9 cellular contexts compared by ENCODE assay signal in the genomic region with DNA sequence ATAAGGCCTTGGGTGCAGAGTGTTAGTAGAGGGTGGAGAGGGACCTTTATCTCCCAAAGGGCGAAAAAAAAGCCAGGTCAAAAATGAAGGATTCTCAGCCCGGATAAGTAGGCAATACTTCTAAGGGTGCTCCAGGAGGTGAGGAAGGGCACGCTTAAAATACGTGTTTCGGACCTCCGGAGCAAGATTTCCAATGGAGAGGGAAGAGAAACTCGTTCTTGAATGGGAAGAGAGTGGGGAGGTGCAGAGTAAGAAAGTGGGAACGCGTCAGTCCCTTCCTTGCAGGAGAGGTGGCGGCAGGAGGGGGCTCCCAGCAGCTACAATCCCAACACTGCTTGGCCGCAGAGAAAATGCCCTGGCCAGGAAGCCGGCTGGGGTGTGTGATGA. TPM values are rescaled to one million over a fixed set of nuclear protein-coding genes. Genes with fewer than 3 reads are reported as not detected.
DNase-seq lines count a peak whose midpoint lies in the region; ATAC-seq and TF ChIP-seq lines count a peak whose summit lies in the region.
"Had no signal": no experiment of that assay in that cellular context is flagged by ENCODE, and none has a peak within 500 bp of the region (broad histone marks: within the 10 kb centered on the region; RNA-seq: fewer than 3 reads in every experiment).

No MANE protein-coding gene starts in this region.

- H3K27me3 ChIP-seq in MG63: no peaks in the 10 kb centered on the region
- H3K27me3 ChIP-seq in duodenal mucosa (ENCODE audit: control insufficient read depth in 1 of 2, insufficient read depth in 2 of 2, low read length in 2 of 2): no peaks in the 10 kb centered on the region

- H3K27me3 Mint-ChIP-seq in natural killer cell treated with Interleukin-12 subunit alpha and Interleukin-12 subunit beta and Interleukin-15 and Interleukin-18, amount 100 ng/mL, for 72 hours: no peaks in the 10 kb centered on the region

- peak overlapping the region; percentile 68 for H3K27ac ChIP-seq in duodenal mucosa (ENCODE audit: low read depth, low read length)

- H3K4me3 ChIP-seq in MG63 (peak overlapping the region; percentile 90), duodenal mucosa (ENCODE audit: low read depth in 1 of 2, low read length in 2 of 2) (peak overlapping the region; percentile 94 to 96)

- peaks cover 27 to 37% of the 10 kb centered on the region in 2 donors for H3K4me1 ChIP-seq in duodenal mucosa (ENCODE audit: control insufficient read depth in 1 of 2, insufficient read depth in 2 of 2, low read length in 2 of 2)

- peak overlapping the region; percentile 83 to 97 for H3K9ac ChIP-seq in duodenal mucosa (ENCODE audit: low read depth in 1 of 2, low read length in 2 of 2)

- H3K4me1 Mint-ChIP-seq in natural killer cell treated with Interleukin-12 subunit alpha and Interleukin-12 subunit beta and Interleukin-15 and Interleukin-18, amount 100 ng/mL, for 72 hours (ENCODE audit: low read depth in 2 of 2): peaks cover 31 to 32% of the 10 kb centered on the region in 2 donors

- peak overlapping the region; percentile 73 to 86 for H3K27ac Mint-ChIP-seq in natural killer cell treated with Interleukin-12 subunit alpha and Interleukin-12 subunit beta and Interleukin-15 and Interleukin-18, amount 100 ng/mL, for 72 hours

- no peak for ATAC-seq in natural killer cell treated with Interleukin-12 subunit alpha and Interleukin-12 subunit beta and Interleukin-15 and Interleukin-18, amount 100 ng/mL, for 72 hours
- ATAC-seq in GM21723 (IDR thresholded peaks at IDR 0.05; ENCODE audit: unreplicated experiment) (no peak), HG03342 (IDR thresholded peaks at IDR 0.05; ENCODE audit: unreplicated experiment) (no peak)

- TF ChIP-seq CTCF in GM10266 (IDR thresholded peaks at IDR 0.05; ENCODE audit: control insufficient read depth, insufficient read depth, low read depth, missing control alignments): no peak

- H3K9me3 Mint-ChIP-seq in natural killer cell treated with Interleukin-12 subunit alpha and Interleukin-12 subunit beta and Interleukin-15 and Interleukin-18, amount 100 ng/mL, for 72 hours: no peaks in the 10 kb centered on the region

- H3K36me3 ChIP-seq in MG63: peaks cover 32% of the 10 kb centered on the region
- H3K36me3 ChIP-seq in duodenal mucosa (ENCODE audit: control insufficient read depth in 1 of 2, insufficient read depth in 2 of 2, low read length in 2 of 2): peaks cover 16 to 24% of the 10 kb centered on the region in 2 donors

- no peaks in the 10 kb centered on the region for H3K36me3 Mint-ChIP-seq in natural killer cell treated with Interleukin-12 subunit alpha and Interleukin-12 subunit beta and Interleukin-15 and Interleukin-18, amount 100 ng/mL, for 72 hours

- H3K9me3 ChIP-seq in MG63: no peaks in the 10 kb centered on the region
- H3K9me3 ChIP-seq in duodenal mucosa (ENCODE audit: control insufficient read depth in 1 of 2, low read length in 2 of 2): no peaks in the 10 kb centered on the region

- peak overlapping the region; percentile 90 for H3K4me3 Mint-ChIP-seq in natural killer cell treated with Interleukin-12 subunit alpha and Interleukin-12 subunit beta and Interleukin-15 and Interleukin-18, amount 100 ng/mL, for 72 hours

- DNase-seq in GM03348 (ENCODE audit: low spot score) (peak; percentile 37), MG63 (peak; percentile 29), occipital lobe (lab: John Stamatoyannopoulos, UW) (no peak), GM10266 (ENCODE audit: extremely low spot score) (no peak)
- DNase-seq in natural killer cell treated with Interleukin-12 subunit alpha and Interleukin-12 subunit beta and Interleukin-15 and Interleukin-18, amount 100 ng/mL, for 72 hours (ENCODE audit: low spot score): no peak

RNA-seq across cellular contexts. Expression of gene EFCAB14, which starts 0.6 kb away (rescaled TPM):
- total RNA-seq in MG63 (2014; rRNA removed; shearing (Covaris generic); ENCODE audit: low replicate concordance): 27.3 and 34.3 TPM in 2 replicates
- total RNA-seq in natural killer cell treated with Interleukin-12 subunit alpha and Interleukin-12 subunit beta and Interleukin-15 and Interleukin-18, amount 100 ng/mL, for 72 hours: 10 to 100 TPM; 64.2 to 78.4 TPM
- total RNA-seq in occipital lobe: 13.6 TPM

RNA-seq across cellular contexts. Expression of gene TEX38, which starts 46.7 kb away (rescaled TPM):
- not detected in 2 replicates for total RNA-seq in MG63 (2014; rRNA removed; shearing (Covaris generic); ENCODE audit: low replicate concordance)
- under 1 TPM in 1 of 2 donors, not detected in 1; 0.59 TPM for total RNA-seq in natural killer cell treated with Interleukin-12 subunit alpha and Interleukin-12 subunit beta and Interleukin-15 and Interleukin-18, amount 100 ng/mL, for 72 hours
- total RNA-seq in occipital lobe: not detected
- total RNA-seq: SK-MEL-5 had no signal

RNA-seq across cellular contexts. Expression of gene ATPAF1, which starts 50.2 kb away (rescaled TPM):
- total RNA-seq in MG63 (2014; rRNA removed; shearing (Covaris generic); ENCODE audit: low replicate concordance): 85.4 and 87.0 TPM in 2 replicates
- total RNA-seq in natural killer cell treated with Interleukin-12 subunit alpha and Interleukin-12 subunit beta and Interleukin-15 and Interleukin-18, amount 100 ng/mL, for 72 hours: 10 to 100 TPM; 34.1 to 40.9 TPM
- 37.7 TPM for total RNA-seq in occipital lobe

Comparison
In these comparisons a context has a peak if more than half of its experiments do, and no peak if none do; other contexts are left out.
1. DNase-seq: peak in GM03348 (single experiment) and MG63 (single experiment); none in natural killer cell treated with Interleukin-12 subunit alpha and Interleukin-12 subunit beta and Interleukin-15 and Interleukin-18, amount 100 ng/mL, for 72 hours (single experiment), occipital lobe (single experiment) and GM10266 (single experiment).